In genomic region chr1:51735746-51736254, GRCh38 we compare ENCODE assay signal across 20 cellular contexts.
A peak's percentile ranks its signal among the peaks of the same experiment; 100 is the strongest.
DNase-seq lines count a peak whose midpoint lies in the region; ATAC-seq and TF ChIP-seq lines count a peak whose summit lies in the region.
"Had no signal": no experiment of that assay in that cellular context is flagged by ENCODE, and none has a peak within 500 bp of the region (broad histone marks: within the 10 kb centered on the region; RNA-seq: fewer than 3 reads in every experiment).

No MANE protein-coding gene starts in this region.

- H3K27me3 ChIP-seq in hepatocyte (no peaks in the 10 kb centered on the region), stomach (no peaks in the 10 kb centered on the region)
- H3K27me3 ChIP-seq: SJCRH30, upper lobe of left lung had no signal

- H3K27ac ChIP-seq in hepatocyte = peak overlapping the region; percentile 43
- peak overlapping the region in 3 of 5 donors; percentile 26 to 51 (median 34) for H3K27ac ChIP-seq in stomach
- H3K27ac ChIP-seq: SJCRH30 had no signal

- DNase-seq in activated naive CD4-positive, alpha-beta T cell treated with anti-CD3 and anti-CD28 coated beads, Interleukin-2, amount 10 ng/mL, durations not matched to agents 7 days and 5 days = no peak
- no peak for DNase-seq in T-cell
- no peak for DNase-seq in hepatocyte (ENCODE audit: low spot score)
- DNase-seq in stomach = no peak
- DNase-seq in glomerular visceral epithelial cell (ENCODE audit: extremely low spot score) = no peak
- DNase-seq: activated CD4-positive, alpha-beta T cell treated with anti-CD3 and anti-CD28 coated beads, Interleukin-2, amount 50 U/mL, for 1 hour; activated CD8-positive, alpha-beta memory T cell treated with anti-CD3 and anti-CD28 coated beads, Interleukin-2, amount 50 U/mL, for 4 hours; DMS79 treated with DMSO at 0.1 percent for 48 hours; hippocampal formation; NCI-H1092 treated with DMSO at 0.1 percent for 48 hours; NCI-H2081; PC-3; SJCRH30; stimulated activated CD4-positive, alpha-beta T cell treated with anti-CD3 and anti-CD28 coated beads, Interleukin-4, amount 100 ng/mL, for 24 hours; upper lobe of left lung had no signal

- no peak for TF ChIP-seq CTCF in hepatocyte (IDR thresholded peaks at IDR 0.05; ENCODE audit: poor library complexity)
- no peak for TF ChIP-seq CTCF in stomach (IDR thresholded peaks at IDR 0.05)

- POLR2A ChIA-PET in T-cell (lab: Charles Lee) = no interaction called here

- H3K27ac Mint-ChIP-seq in activated naive CD4-positive, alpha-beta T cell treated with anti-CD3 and anti-CD28 coated beads, Interleukin-2, amount 50 U/mL, for 24 hours = peak overlapping the region; percentile 79
- H3K27ac Mint-ChIP-seq in activated naive CD4-positive, alpha-beta T cell treated with anti-CD3 and anti-CD28 coated beads, Interleukin-2, amount 10 ng/mL, durations not matched to agents 7 days and 5 days = no peak overlapping the region
- peak overlapping the region; percentile 21 to 68 for H3K27ac Mint-ChIP-seq in T-cell
- H3K27ac Mint-ChIP-seq: B cell; stimulated activated naive CD8-positive, alpha-beta T cell treated with anti-CD3 and anti-CD28 coated beads, Interleukin-15, Interleukin-2, amounts not matched to agents 100 ng/mL and 50 ng/mL, for 24 hours had no signal

- no peak overlapping the region for H3K4me3 Mint-ChIP-seq in activated naive CD4-positive, alpha-beta T cell treated with anti-CD3 and anti-CD28 coated beads, Interleukin-2, amount 50 U/mL, for 24 hours
- no peak overlapping the region for H3K4me3 Mint-ChIP-seq in activated naive CD4-positive, alpha-beta T cell treated with anti-CD3 and anti-CD28 coated beads, Interleukin-2, amount 10 ng/mL, durations not matched to agents 7 days and 5 days
- peak overlapping the region in 1 of 3 donors; percentile 56 for H3K4me3 Mint-ChIP-seq in T-cell
- H3K4me3 Mint-ChIP-seq: B cell; stimulated activated naive CD8-positive, alpha-beta T cell treated with anti-CD3 and anti-CD28 coated beads, Interleukin-15, Interleukin-2, amounts not matched to agents 100 ng/mL and 50 ng/mL, for 24 hours had no signal

- H3K4me2 ChIP-seq in hepatocyte = peak overlapping the region; percentile 24

- H3K4me1 ChIP-seq in hepatocyte (ENCODE audit: insufficient read depth) (peaks cover 35% of the 10 kb centered on the region), stomach (peaks cover 37 to 86% (median 63%) of the 10 kb centered on the region in 4 donors)
- H3K4me1 ChIP-seq: SJCRH30 had no signal

- no peaks in the 10 kb centered on the region for H3K36me3 Mint-ChIP-seq in activated naive CD4-positive, alpha-beta T cell treated with anti-CD3 and anti-CD28 coated beads, Interleukin-2, amount 50 U/mL, for 24 hours
- H3K36me3 Mint-ChIP-seq in activated naive CD4-positive, alpha-beta T cell treated with anti-CD3 and anti-CD28 coated beads, Interleukin-2, amount 10 ng/mL, durations not matched to agents 7 days and 5 days = no peaks in the 10 kb centered on the region
- no peaks in the 10 kb centered on the region for H3K36me3 Mint-ChIP-seq in T-cell

- H3K79me2 ChIP-seq in hepatocyte = peaks cover 92% of the 10 kb centered on the region

- H3K9me3 ChIP-seq in hepatocyte (ENCODE audit: low read depth) (no peaks in the 10 kb centered on the region), stomach (no peaks in the 10 kb centered on the region)
- H3K9me3 ChIP-seq: SJCRH30, upper lobe of left lung had no signal

- H3K4me3 ChIP-seq in hepatocyte (no peak overlapping the region), stomach (no peak overlapping the region)
- H3K4me3 ChIP-seq: SJCRH30, upper lobe of left lung had no signal

- 78% methylated on average over 5 of the region's 5 CpGs for WGBS in hepatocyte (ENCODE audit: low lambda C conversion rate, missing lambda C conversion rate)
- 56 to 65% (median 61%) methylated on average over 5 of the region's 5 CpGs for WGBS in stomach, 5 donors

- H4K20me1 ChIP-seq in hepatocyte (ENCODE audit: insufficient read depth, poor library complexity, severe bottlenecking) = peaks cover 27% of the 10 kb centered on the region

- no peaks in the 10 kb centered on the region for H3K27me3 Mint-ChIP-seq in activated naive CD4-positive, alpha-beta T cell treated with anti-CD3 and anti-CD28 coated beads, Interleukin-2, amount 50 U/mL, for 24 hours
- no peaks in the 10 kb centered on the region for H3K27me3 Mint-ChIP-seq in activated naive CD4-positive, alpha-beta T cell treated with anti-CD3 and anti-CD28 coated beads, Interleukin-2, amount 10 ng/mL, durations not matched to agents 7 days and 5 days
- no peaks in the 10 kb centered on the region for H3K27me3 Mint-ChIP-seq in T-cell
- H3K27me3 Mint-ChIP-seq: B cell; stimulated activated naive CD8-positive, alpha-beta T cell treated with anti-CD3 and anti-CD28 coated beads, Interleukin-15, Interleukin-2, amounts not matched to agents 100 ng/mL and 50 ng/mL, for 24 hours had no signal

- intact Hi-C loops in stomach (cut with DNase I; ENCODE audit: low total_unique reads) = no loop called here

- no peaks in the 10 kb centered on the region for H3K9me3 Mint-ChIP-seq in activated naive CD4-positive, alpha-beta T cell treated with anti-CD3 and anti-CD28 coated beads, Interleukin-2, amount 50 U/mL, for 24 hours
- no peaks in the 10 kb centered on the region for H3K9me3 Mint-ChIP-seq in activated naive CD4-positive, alpha-beta T cell treated with anti-CD3 and anti-CD28 coated beads, Interleukin-2, amount 10 ng/mL, durations not matched to agents 7 days and 5 days
- no peaks in the 10 kb centered on the region for H3K9me3 Mint-ChIP-seq in T-cell
- H3K9me3 Mint-ChIP-seq: stimulated activated naive CD8-positive, alpha-beta T cell treated with anti-CD3 and anti-CD28 coated beads, Interleukin-15, Interleukin-2, amounts not matched to agents 100 ng/mL and 50 ng/mL, for 24 hours had no signal

- CTCF ChIA-PET in activated naive CD4-positive, alpha-beta T cell treated with anti-CD3 and anti-CD28 coated beads, Interleukin-2, amount 10 ng/mL, durations not matched to agents 7 days and 5 days (lab: Charles Lee) = no interaction called here
- CTCF ChIA-PET in T-cell (lab: Charles Lee) = no interaction called here

- H3K4me1 Mint-ChIP-seq in activated naive CD4-positive, alpha-beta T cell treated with anti-CD3 and anti-CD28 coated beads, Interleukin-2, amount 50 U/mL, for 24 hours = peaks cover 74% of the 10 kb centered on the region
- H3K4me1 Mint-ChIP-seq in activated naive CD4-positive, alpha-beta T cell treated with anti-CD3 and anti-CD28 coated beads, Interleukin-2, amount 10 ng/mL, durations not matched to agents 7 days and 5 days = peaks cover 34% of the 10 kb centered on the region
- H3K4me1 Mint-ChIP-seq in T-cell = peaks cover 52 to 70% (median 60%) of the 10 kb centered on the region in 3 donors

- TF ChIP-seq EP300 in stomach (IDR thresholded peaks at IDR 0.05) = no peak

- no peaks in the 10 kb centered on the region for H3K36me3 ChIP-seq in hepatocyte (replicated peaks; ENCODE audit: insufficient read depth, low read depth)
- no peaks in the 10 kb centered on the region for H3K36me3 ChIP-seq in stomach
- H3K36me3 ChIP-seq: SJCRH30, upper lobe of left lung had no signal

- H3K9me2 ChIP-seq in hepatocyte (replicated peaks; ENCODE audit: insufficient read depth) = no peaks in the 10 kb centered on the region

- no peak overlapping the region for H2AFZ ChIP-seq in hepatocyte

- ATAC-seq in T-cell (replicated peaks in 1 of 4) = no peak
- no peak for ATAC-seq in HG03135 (IDR thresholded peaks at IDR 0.05; ENCODE audit: unreplicated experiment)
- ATAC-seq in HG03571 (IDR thresholded peaks at IDR 0.05; ENCODE audit: unreplicated experiment) = no peak
- ATAC-seq: PC-3 had no signal

- no peak for TF ChIP-seq POLR2A in stomach (IDR thresholded peaks at IDR 0.05)
